ENCODE assay signal across 8 cellular contexts in genomic region chr6:7721654-7722053, GRCh38. TPM values are rescaled to one million over a fixed set of nuclear protein-coding genes. Genes with fewer than 3 reads are reported as not detected.
DNase-seq lines count a peak whose midpoint lies in the region; ATAC-seq, FAIRE-seq and TF ChIP-seq lines count a peak whose summit lies in the region.

No MANE protein-coding gene starts in this region.

- DNase-seq in AG20443 (ENCODE audit: low spot score) (peak; percentile 40), H54 (ENCODE audit: insufficient read length, low spot score) (no peak), Peyer's patch (no peak), globus pallidus (ENCODE audit: low spot score) (peak; percentile 10), anterior cingulate cortex (lab: John Stamatoyannopoulos, UW) (no peak)
- DNase-seq in CD8-positive, alpha-beta memory T cell, result no peak
- DNase-seq in CD8-positive, alpha-beta T cell, result no peak
- no peak for DNase-seq in activated naive CD4-positive, alpha-beta T cell treated with anti-CD3 and anti-CD28 coated beads for 36 hours

- no peaks in the 10 kb centered on the region for H3K36me3 ChIP-seq in Peyer's patch
- H3K36me3 ChIP-seq in CD8-positive, alpha-beta memory T cell (ENCODE audit: insufficient read depth, low read length), result no peaks in the 10 kb centered on the region
- H3K36me3 ChIP-seq in CD8-positive, alpha-beta T cell (ENCODE audit: insufficient read depth, low read length), result no peaks in the 10 kb centered on the region

- H3K27me3 Mint-ChIP-seq in CD8-positive, alpha-beta memory T cell, result peaks cover 41 to 67% of the 10 kb centered on the region in 2 donors
- peaks cover 56% of the 10 kb centered on the region for H3K27me3 Mint-ChIP-seq in CD8-positive, alpha-beta T cell (ENCODE audit: low read depth)
- H3K27me3 Mint-ChIP-seq in activated naive CD4-positive, alpha-beta T cell treated with anti-CD3 and anti-CD28 coated beads for 36 hours (ENCODE audit: low read depth), result peaks cover 50% of the 10 kb centered on the region

- H3K4me1 ChIP-seq in Peyer's patch, result peaks cover 0 to 13% (median 4%) of the 10 kb centered on the region in 4 donors
- H3K4me1 ChIP-seq in CD8-positive, alpha-beta memory T cell (ENCODE audit: insufficient read depth, low read length), result no peaks in the 10 kb centered on the region
- no peaks in the 10 kb centered on the region for H3K4me1 ChIP-seq in CD8-positive, alpha-beta T cell (ENCODE audit: insufficient read depth, low read length)

- peaks cover 0 to 3% of the 10 kb centered on the region in 2 donors for H3K27me3 ChIP-seq in Peyer's patch
- H3K27me3 ChIP-seq in CD8-positive, alpha-beta memory T cell (ENCODE audit: insufficient read depth, low read length, poor library complexity, severe bottlenecking), result peaks cover 15% of the 10 kb centered on the region
- peaks cover 15% of the 10 kb centered on the region for H3K27me3 ChIP-seq in CD8-positive, alpha-beta T cell (ENCODE audit: insufficient read depth, low read length)

- no peak for TF ChIP-seq POLR2A in H54 (IDR thresholded peaks at IDR 0.05; ENCODE audit: low read depth, low read length)
- TF ChIP-seq POLR2A in Peyer's patch (IDR thresholded peaks at IDR 0.05), result no peak

- H3K36me3 Mint-ChIP-seq in CD8-positive, alpha-beta memory T cell, result no peaks in the 10 kb centered on the region
- H3K36me3 Mint-ChIP-seq in CD8-positive, alpha-beta T cell, result no peaks in the 10 kb centered on the region
- no peaks in the 10 kb centered on the region for H3K36me3 Mint-ChIP-seq in activated naive CD4-positive, alpha-beta T cell treated with anti-CD3 and anti-CD28 coated beads for 36 hours (ENCODE audit: low read depth)

- peak in 4 of 6 experiments; percentile 20 to 41 (median 25) for TF ChIP-seq CTCF in Peyer's patch (IDR thresholded peaks at IDR 0.05)
- TF ChIP-seq CTCF in CD8-positive, alpha-beta T cell (IDR thresholded peaks at IDR 0.05), result no peak

- POLR2A ChIA-PET in CD8-positive, alpha-beta memory T cell (lab: Charles Lee), result no interaction called here
- POLR2A ChIA-PET in CD8-positive, alpha-beta T cell (lab: Charles Lee), result no interaction called here

- peak; percentile 33 for FAIRE-seq in H54 (lab: Jason Lieb, UNC)

- H3K4me3 Mint-ChIP-seq in CD8-positive, alpha-beta memory T cell, result no peak overlapping the region
- no peak overlapping the region for H3K4me3 Mint-ChIP-seq in CD8-positive, alpha-beta T cell
- no peak overlapping the region for H3K4me3 Mint-ChIP-seq in activated naive CD4-positive, alpha-beta T cell treated with anti-CD3 and anti-CD28 coated beads for 36 hours

- intact Hi-C loops in CD8-positive, alpha-beta T cell (cut with DNase I, micrococcal nuclease), result loop anchor here (2.0 to 5.0 kb wide), 3 partner anchors 286 to 337 kb away; no protein-coding TSS in a partner anchor
- intact Hi-C loops in activated naive CD4-positive, alpha-beta T cell treated with anti-CD3 and anti-CD28 coated beads for 36 hours (cut with micrococcal nuclease), result loop anchor here (2.0 to 10.0 kb wide), 3 partner anchors 105 to 447 kb away; no protein-coding TSS in a partner anchor

- H3K9me3 ChIP-seq in Peyer's patch, result no peaks in the 10 kb centered on the region
- H3K9me3 ChIP-seq in CD8-positive, alpha-beta memory T cell (ENCODE audit: low read length), result no peaks in the 10 kb centered on the region
- H3K9me3 ChIP-seq in CD8-positive, alpha-beta T cell (ENCODE audit: low read length), result no peaks in the 10 kb centered on the region

- CTCF ChIA-PET in CD8-positive, alpha-beta memory T cell (lab: Charles Lee), result interaction anchor here (2.2 kb wide), 1 partner anchor 497 kb away, joined by 8 read pairs; no protein-coding TSS in a partner anchor
- CTCF ChIA-PET in CD8-positive, alpha-beta T cell (lab: Charles Lee), result interaction anchor here (3.4 kb wide), 1 partner anchor 337 kb away, joined by 11 read pairs; no protein-coding TSS in a partner anchor
- CTCF ChIA-PET in activated naive CD4-positive, alpha-beta T cell treated with anti-CD3 and anti-CD28 coated beads for 36 hours (lab: Charles Lee), result interaction anchor here (0.8 to 3.2 kb wide), 2 partner anchors 271 to 283 kb away, joined by 4 to 19 read pairs; no protein-coding TSS in a partner anchor

- no peak overlapping the region for H3K4me3 ChIP-seq in Peyer's patch
- no peak overlapping the region for H3K4me3 ChIP-seq in CD8-positive, alpha-beta memory T cell (ENCODE audit: low read length)
- H3K4me3 ChIP-seq in CD8-positive, alpha-beta T cell (ENCODE audit: low read depth, low read length), result no peak overlapping the region

- no peak overlapping the region for H3K27ac ChIP-seq in Peyer's patch
- no peak overlapping the region for H3K27ac ChIP-seq in CD8-positive, alpha-beta memory T cell (ENCODE audit: low read depth, low read length)
- H3K27ac ChIP-seq in CD8-positive, alpha-beta T cell (ENCODE audit: low read depth, low read length), result no peak overlapping the region

- no peak for ATAC-seq in CD8-positive, alpha-beta T cell

- H3K4me1 Mint-ChIP-seq in CD8-positive, alpha-beta memory T cell, result peaks cover 5 to 11% (median 7%) of the 10 kb centered on the region in 3 donors
- H3K4me1 Mint-ChIP-seq in CD8-positive, alpha-beta T cell (ENCODE audit: low read depth), result peaks cover 6% of the 10 kb centered on the region
- peaks cover 2% of the 10 kb centered on the region for H3K4me1 Mint-ChIP-seq in activated naive CD4-positive, alpha-beta T cell treated with anti-CD3 and anti-CD28 coated beads for 36 hours (ENCODE audit: low read depth)

- no peak overlapping the region for H3K27ac Mint-ChIP-seq in CD8-positive, alpha-beta memory T cell
- no peak overlapping the region for H3K27ac Mint-ChIP-seq in CD8-positive, alpha-beta T cell
- no peak overlapping the region for H3K27ac Mint-ChIP-seq in activated naive CD4-positive, alpha-beta T cell treated with anti-CD3 and anti-CD28 coated beads for 36 hours

- H3K9me3 Mint-ChIP-seq in CD8-positive, alpha-beta memory T cell, result peaks cover 0 to 3% (median under 1%) of the 10 kb centered on the region in 5 donors
- H3K9me3 Mint-ChIP-seq in CD8-positive, alpha-beta T cell, result peaks cover 2% of the 10 kb centered on the region
- H3K9me3 Mint-ChIP-seq in activated naive CD4-positive, alpha-beta T cell treated with anti-CD3 and anti-CD28 coated beads for 36 hours, result peaks cover under 1% of the 10 kb centered on the region

RNA-seq across cellular contexts. Expression of gene BMP6, which starts 4.2 kb away (rescaled TPM):
- 1 to 10 TPM in 3 of 4 donors, under 1 TPM in 1; 0.88 to 3.6 (median 2.2) TPM for total RNA-seq in Peyer's patch
- not detected for total RNA-seq in CD8-positive, alpha-beta memory T cell
- polyA plus RNA-seq in CD8-positive, alpha-beta memory T cell, result not detected
- total RNA-seq in CD8-positive, alpha-beta T cell, result not detected
- total RNA-seq in activated naive CD4-positive, alpha-beta T cell treated with anti-CD3 and anti-CD28 coated beads for 36 hours, result under 1 TPM; 0.32 to 0.36 TPM

Comparison
In these comparisons a context has a peak if more than half of its experiments do, and no peak if none do; other contexts are left out.
1. DNase-seq: peak in AG20443 (single experiment) and globus pallidus (single experiment); none in H54 (single experiment), Peyer's patch (0 of 3), CD8-positive, alpha-beta memory T cell (0 of 5), CD8-positive, alpha-beta T cell (0 of 7), activated naive CD4-positive, alpha-beta T cell treated with anti-CD3 and anti-CD28 coated beads for 36 hours (single experiment) and anterior cingulate cortex (0 of 58).